ENCODE assay signal across 8 cellular contexts in the genomic region with DNA sequence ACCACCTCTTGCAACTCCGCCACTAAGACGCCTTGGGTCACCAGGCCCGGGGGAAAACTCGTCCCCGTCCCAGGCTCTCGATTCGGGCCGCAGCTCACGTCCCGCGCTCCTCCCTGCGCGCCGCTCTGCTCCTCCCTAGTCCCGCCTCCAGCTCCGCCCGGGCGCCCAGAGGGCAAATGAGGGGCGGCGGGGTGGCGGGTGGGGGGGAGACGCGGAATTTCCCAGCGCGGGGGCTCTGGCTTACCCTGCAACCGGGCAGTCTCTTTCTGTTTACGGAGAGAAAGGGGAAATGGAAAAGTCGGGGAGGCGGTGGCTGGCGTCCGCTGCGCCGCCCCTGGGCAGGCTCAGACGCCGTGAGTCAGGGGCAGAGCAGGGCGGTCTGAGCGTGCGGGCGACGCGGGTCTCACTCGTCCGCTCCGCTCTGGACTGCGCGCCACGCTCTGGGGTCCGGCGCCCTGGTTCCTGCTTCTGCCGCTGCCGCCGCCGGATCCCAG.
A peak's percentile ranks its signal among the peaks of the same experiment; 100 is the strongest.
DNase-seq lines count a peak whose midpoint lies in the region; ATAC-seq lines count a peak whose summit lies in the region.

MAP3K8 (plus strand) TSS at position 406 of the 494 bp plus-strand sequence. CDS start 4,755 bp downstream, outside the sequence.

- H3K27ac ChIP-seq in caudate nucleus (ENCODE audit: low read depth, low read length), result peak within 1 kb of the TSS; percentile 89

- peak; percentile 60 for ATAC-seq in HG02763 (IDR thresholded peaks at IDR 0.05; ENCODE audit: unreplicated experiment)

- DNase-seq in NCI-H2029 (lab: John Stamatoyannopoulos, UW), result peak; percentile 39
- no peak for DNase-seq in NCI-H2029 treated with DMSO at 0.1 percent for 48 hours (lab: John Stamatoyannopoulos, UW)
- DNase-seq in NCI-H1694 treated with DMSO at 0.1 percent for 48 hours (lab: John Stamatoyannopoulos, UW), result peak; percentile 37
- DNase-seq in activated CD4-positive, CD25-positive, alpha-beta regulatory T cell treated with anti-CD3 and anti-CD28 coated beads, Interleukin-2, amount 50 U/mL, for 16 hours (ENCODE audit: low read depth, low spot score), result peak; percentile 65
- DNase-seq in caudate nucleus (lab: John Stamatoyannopoulos, UW), result peak in 59 of 61 donors; percentile 12 to 88 (median 73)
- peak; percentile 96 for DNase-seq in islet precursor cell
- peak; percentile 71 to 85 (median 74) for DNase-seq in stimulated activated CD4-positive, alpha-beta T cell treated with anti-CD3 and anti-CD28 coated beads, Interleukin-12 subunit alpha, Interleukin-12 subunit beta, amount 100 ng/mL, for 48 hours (ENCODE audit: low read depth in 2 of 3, low spot score in 1 of 3)
